ENCODE assay signal across 9 cellular contexts in genomic region chr7:80133361-80134104, GRCh38. TPM values are rescaled to one million over a fixed set of nuclear protein-coding genes. Genes with fewer than 3 reads are reported as not detected.
DNase-seq lines count a peak whose midpoint lies in the region; ATAC-seq and TF ChIP-seq lines count a peak whose summit lies in the region.
"Had no signal": no experiment of that assay in that cellular context is flagged by ENCODE, and none has a peak within 500 bp of the region (broad histone marks: within the 10 kb centered on the region; RNA-seq: fewer than 3 reads in every experiment).

No MANE protein-coding gene starts in this region.

- H3K27me3 Mint-ChIP-seq in central memory CD8-positive, alpha-beta T cell: peaks cover 27% of the 10 kb centered on the region

- H3K4me1 ChIP-seq in left ventricle myocardium inferior (peaks cover 44% of the 10 kb centered on the region), right cardiac atrium (ENCODE audit: control insufficient read depth, insufficient read depth, low read length) (no peaks in the 10 kb centered on the region), mesodermal cell (ENCODE audit: control insufficient read depth, insufficient read depth, low read length, poor library complexity, severe bottlenecking) (no peaks in the 10 kb centered on the region)

- H3K9me3 ChIP-seq in left ventricle myocardium inferior (replicated peaks) (no peaks in the 10 kb centered on the region), right cardiac atrium (ENCODE audit: control insufficient read depth, low read length) (no peaks in the 10 kb centered on the region), mesodermal cell (ENCODE audit: control insufficient read depth, low read length) (no peaks in the 10 kb centered on the region)

- 54% methylated on average over 8 of the region's 8 CpGs for WGBS in right cardiac atrium
- 41 to 82% methylated on average over 3 to 7 of the region's 8 CpGs for WGBS in mesodermal cell (ENCODE audit: insufficient coverage in 2 of 2), 2 experiments

- no peaks in the 10 kb centered on the region for H3K9me3 Mint-ChIP-seq in central memory CD8-positive, alpha-beta T cell

- ATAC-seq in right cardiac atrium (no peak), GM21786 (IDR thresholded peaks at IDR 0.05; ENCODE audit: unreplicated experiment) (no peak)
- no peak for ATAC-seq in central memory CD8-positive, alpha-beta T cell (replicated peaks; ENCODE audit: extremely low read depth, poor library complexity, severe bottlenecking)

- intact Hi-C loops in left ventricle myocardium inferior (cut with micrococcal nuclease) (no loop called here), right cardiac atrium (cut with DNase I) (loop anchor here in 2 of 4 donors (10.0 kb wide), 1 partner anchor 151 kb away; no protein-coding TSS in a partner anchor)

- TF ChIP-seq CTCF in left ventricle myocardium inferior (IDR thresholded peaks at IDR 0.05; ENCODE audit: borderline replicate concordance): peak; percentile 34

- H3K4me3 Mint-ChIP-seq in central memory CD8-positive, alpha-beta T cell: peak overlapping the region; percentile 25

- no peak overlapping the region for H3K27ac Mint-ChIP-seq in central memory CD8-positive, alpha-beta T cell (ENCODE audit: low read depth)
- H3K27ac Mint-ChIP-seq: IgD-negative memory B cell had no signal

- H3K4me3 ChIP-seq in left ventricle myocardium inferior (peak overlapping the region; percentile 95), right cardiac atrium (ENCODE audit: low read length) (no peak overlapping the region), mesodermal cell (ENCODE audit: extremely low read depth, insufficient read depth, low read length, poor library complexity, severe bottlenecking) (peak overlapping the region; percentile 87)

- H3K27me3 ChIP-seq in left ventricle myocardium inferior (ENCODE audit: low read depth): no peaks in the 10 kb centered on the region
- no peaks in the 10 kb centered on the region for H3K27me3 ChIP-seq in right cardiac atrium (ENCODE audit: control insufficient read depth, insufficient read depth)

- DNase-seq in left ventricle myocardium inferior (no peak), right cardiac atrium (no peak), DMS153 (lab: John Stamatoyannopoulos, UW) (no peak), kidney glomerular epithelial cell (lab: John Stamatoyannopoulos, UW) (no peak), epidermal melanocyte (ENCODE audit: insufficient read length, low spot score) (no peak)
- DNase-seq in central memory CD8-positive, alpha-beta T cell (ENCODE audit: low spot score in 2 of 2): no peak

- H3K4me1 Mint-ChIP-seq in central memory CD8-positive, alpha-beta T cell: no peaks in the 10 kb centered on the region

- H3K36me3 Mint-ChIP-seq in central memory CD8-positive, alpha-beta T cell (ENCODE audit: insufficient read depth): no peaks in the 10 kb centered on the region
- H3K36me3 Mint-ChIP-seq: IgD-negative memory B cell had no signal

- H3K27ac ChIP-seq in left ventricle myocardium inferior (replicated peaks) (peak overlapping the region; percentile 90), right cardiac atrium (ENCODE audit: low read length) (no peak overlapping the region), mesodermal cell (ENCODE audit: low read depth, low read length, severe bottlenecking) (no peak overlapping the region)

- H3K36me3 ChIP-seq in left ventricle myocardium inferior: no peaks in the 10 kb centered on the region
- no peaks in the 10 kb centered on the region for H3K36me3 ChIP-seq in mesodermal cell (ENCODE audit: control insufficient read depth, insufficient read depth, low read length)

RNA-seq across cellular contexts. Expression of gene GNAI1, which starts 1.1 kb away (rescaled TPM):
- 14.5 TPM for total RNA-seq in left ventricle myocardium inferior
- 10 to 100 TPM in 2 of 4 donors, 1 to 10 TPM in 2; 7.9 to 10.2 (median 9.5) TPM for total RNA-seq in right cardiac atrium
- 7.5 TPM for polyA plus RNA-seq in right cardiac atrium
- polyA plus RNA-seq in mesodermal cell (2013, experiment 1 of 2): 58.0 TPM
- polyA plus RNA-seq in mesodermal cell (2013, experiment 2 of 2): 59.1 TPM
